Comparison of ENCODE assay signal across 10 cellular contexts in genomic region chr12:6699259-6699988, GRCh38. TPM values are rescaled to one million over a fixed set of nuclear protein-coding genes. Genes with fewer than 3 reads are reported as not detected.
A peak's percentile ranks its signal among the peaks of the same experiment; 100 is the strongest.
DNase-seq lines count a peak whose midpoint lies in the region; ATAC-seq and TF ChIP-seq lines count a peak whose summit lies in the region.
"Had no signal": no experiment of that assay in that cellular context is flagged by ENCODE, and none has a peak within 500 bp of the region (broad histone marks: within the 10 kb centered on the region; RNA-seq: fewer than 3 reads in every experiment).

No MANE protein-coding gene starts in this region.

- H3K36me3 Mint-ChIP-seq in HFFc6 (ENCODE audit: low read depth) (no peaks in the 10 kb centered on the region), nephron (ENCODE audit: low read depth) (peaks cover 2% of the 10 kb centered on the region)

- H3K27ac Mint-ChIP-seq in HFFc6 (peak overlapping the region; percentile 19), nephron (peak overlapping the region; percentile 18 to 50 (median 44))

- H3K4me3 Mint-ChIP-seq in HFFc6: peak overlapping the region; percentile 82
- H3K4me3 Mint-ChIP-seq in nephron: peak overlapping the region; percentile 85 to 90 (median 85)

- no peak for TF ChIP-seq CTCF in AG10803 (conservative IDR thresholded peaks at IDR 0.05; ENCODE audit: low read length)
- TF ChIP-seq CTCF in HFFc6 (IDR thresholded peaks at IDR 0.05): no peak
- no peak for TF ChIP-seq CTCF in coronary artery (IDR thresholded peaks at IDR 0.05)
- TF ChIP-seq CTCF in nephron (IDR thresholded peaks at IDR 0.05; ENCODE audit: unreplicated experiment in 3 of 3): no peak

- H3K4me1 Mint-ChIP-seq in HFFc6 (ENCODE audit: low read depth) (peaks cover 33% of the 10 kb centered on the region), nephron (peaks cover 8% of the 10 kb centered on the region)

- H3K27me3 Mint-ChIP-seq in HFFc6 (ENCODE audit: insufficient read depth) (peaks cover 31% of the 10 kb centered on the region), nephron (ENCODE audit: low read depth) (peaks cover 50% of the 10 kb centered on the region)

- ATAC-seq in HG02642 (IDR thresholded peaks at IDR 0.05; ENCODE audit: poor library complexity, unreplicated experiment): no peak

- peak overlapping the region; percentile 57 for H3K4me3 ChIP-seq in AG10803 (ENCODE audit: low read length)
- peak overlapping the region; percentile 76 for H3K4me3 ChIP-seq in coronary artery

- no peaks in the 10 kb centered on the region for H3K9me3 Mint-ChIP-seq in HFFc6
- H3K9me3 Mint-ChIP-seq in nephron: no peaks in the 10 kb centered on the region

- H3K27ac ChIP-seq in coronary artery: no peak overlapping the region

- DNase-seq in AG10803 (ENCODE audit: low read depth) (no peak), HFFc6 (no peak), coronary artery (ENCODE audit: low spot score) (no peak), GM19240 (ENCODE audit: insufficient read length, low spot score) (no peak), NCI-H187 treated with DMSO at 0.1 percent for 48 hours (lab: John Stamatoyannopoulos, UW) (no peak), KG1 (lab: John Stamatoyannopoulos, UW) (no peak)
- DNase-seq: NCI-H2107 had no signal

RNA-seq across cellular contexts. Expression of gene PIANP, which starts 1.2 kb away (rescaled TPM):
- total RNA-seq in HFFc6 (2021; fragmentation: NEBNext Ultra II Directional; extraction: Animal tissue kit (Norgen Biotek cat#: 25700)): 1 to 10 TPM; 2.6 to 4.6 (median 3.8) TPM
- total RNA-seq: glomerular endothelial cell had no signal

RNA-seq across cellular contexts. Expression of gene ZNF384, which starts 10.2 kb away (rescaled TPM):
- total RNA-seq in HFFc6 (2021; fragmentation: NEBNext Ultra II Directional; extraction: Animal tissue kit (Norgen Biotek cat#: 25700)): 10 to 100 TPM; 32.8 to 43.9 (median 41.1) TPM

RNA-seq across cellular contexts. Expression of gene COPS7A, which starts 24.4 kb away (rescaled TPM):
- total RNA-seq in HFFc6 (2021; fragmentation: NEBNext Ultra II Directional; extraction: Animal tissue kit (Norgen Biotek cat#: 25700)): 100 to 1,000 TPM; 103 to 122 (median 108) TPM

RNA-seq across cellular contexts. Expression of gene ING4, which starts 36.5 kb away (rescaled TPM):
- total RNA-seq in HFFc6 (2021; fragmentation: NEBNext Ultra II Directional; extraction: Animal tissue kit (Norgen Biotek cat#: 25700)): 10 to 100 TPM; 19.7 to 26.8 (median 21.7) TPM

RNA-seq across cellular contexts. Expression of gene ACRBP, which starts 52.2 kb away (rescaled TPM):
- total RNA-seq in HFFc6 (2021; fragmentation: NEBNext Ultra II Directional; extraction: Animal tissue kit (Norgen Biotek cat#: 25700)): not detected
